9 cellular contexts compared by ENCODE assay signal in genomic region chr6:33886673-33887144, GRCh38.
DNase-seq lines count a peak whose midpoint lies in the region; ATAC-seq and TF ChIP-seq lines count a peak whose summit lies in the region.
"Had no signal": no experiment of that assay in that cellular context is flagged by ENCODE, and none has a peak within 500 bp of the region (broad histone marks: within the 10 kb centered on the region; RNA-seq: fewer than 3 reads in every experiment).

No MANE protein-coding gene starts in this region.

- intact Hi-C loops in body of pancreas (cut with DNase I) (no loop called here), left colon (cut with DNase I, micrococcal nuclease) (no loop called here)

- TF ChIP-seq CTCF in AG04450 (IDR thresholded peaks at IDR 0.05; ENCODE audit: low read depth, low read length) (no peak), body of pancreas (IDR thresholded peaks at IDR 0.05) (no peak)

- CTCF ChIA-PET in AG04450 (lab: Charles Lee) = interaction anchor here (0.6 kb wide), 1 partner anchor 175 kb away, joined by 3 read pairs; the partner anchor contains the start of gene UQCC2

- H3K36me3 ChIP-seq in body of pancreas (replicated peaks in 1 of 2; ENCODE audit: insufficient read depth in 1 of 2, low read depth in 2 of 2) = no peaks in the 10 kb centered on the region

- 73 to 74% methylated on average over 11 of the region's 11 CpGs for WGBS in body of pancreas, 2 donors

- ATAC-seq in body of pancreas (peak; percentile 27), left colon (peak; percentile 91), left lobe of liver (no peak), HG03460 (IDR thresholded peaks at IDR 0.05; ENCODE audit: unreplicated experiment) (no peak)

- TF ChIP-seq POLR2A in body of pancreas (IDR thresholded peaks at IDR 0.05) = no peak

- POLR2A ChIA-PET in AG04450 (lab: Yijun Ruan, JAX) = no interaction called here

- H3K27ac ChIP-seq in AG04450 (ENCODE audit: low read depth, low read length) (no peak overlapping the region), body of pancreas (no peak overlapping the region)

- DNase-seq in AG04450 (ENCODE audit: low read depth, low spot score) (peak; percentile 16), body of pancreas (no peak), left colon (peak; percentile 33 to 54), globus pallidus (ENCODE audit: low spot score) (no peak), left lobe of liver (ENCODE audit: low spot score) (no peak), SK-N-DZ (ENCODE audit: low spot score) (no peak)
- peak; percentile 54 for DNase-seq in Jurkat, Clone E6-1 (ENCODE audit: low read depth, low spot score)
- DNase-seq: effector CD8-positive, alpha-beta T cell had no signal

- H3K4me3 ChIP-seq in AG04450 (ENCODE audit: low read depth, low read length) (no peak overlapping the region), body of pancreas (no peak overlapping the region)
- no peak overlapping the region for H3K4me3 ChIP-seq in Jurkat, Clone E6-1 (ENCODE audit: low read length)

- H3K9me3 ChIP-seq in AG04450 (ENCODE audit: control insufficient read depth, insufficient read depth, low read length) = no peaks in the 10 kb centered on the region
- no peaks in the 10 kb centered on the region for H3K9me3 ChIP-seq in body of pancreas

- H3K4me1 ChIP-seq in body of pancreas = no peaks in the 10 kb centered on the region

- peaks cover 23% of the 10 kb centered on the region for H3K27me3 ChIP-seq in AG04450 (ENCODE audit: control insufficient read depth, insufficient read depth, low read length)
- H3K27me3 ChIP-seq in body of pancreas = no peaks in the 10 kb centered on the region

Comparison
In these comparisons a context has a peak if more than half of its experiments do, and no peak if none do; other contexts are left out.
1. DNase-seq: peak in AG04450 (single experiment), Jurkat, Clone E6-1 (single experiment) and left colon (2 of 2); none in body of pancreas (0 of 4), globus pallidus (single experiment), left lobe of liver (single experiment) and SK-N-DZ (single experiment).
2. ATAC-seq: peak in body of pancreas (single experiment) and left colon (single experiment); none in left lobe of liver (single experiment) and HG03460 (single experiment).